In genomic region chr16:15879255-15879804, GRCh38 we compare ENCODE assay signal across 1 cellular context.
TF ChIP-seq lines count a peak whose summit lies in the region.

No MANE protein-coding gene starts in this region.

TF ChIP-seq in HCT116, 20 proteins besides CTCF, POLR2A, EP300 and RAD21 (continued from another document):
- TF ChIP-seq, protein P1, sequence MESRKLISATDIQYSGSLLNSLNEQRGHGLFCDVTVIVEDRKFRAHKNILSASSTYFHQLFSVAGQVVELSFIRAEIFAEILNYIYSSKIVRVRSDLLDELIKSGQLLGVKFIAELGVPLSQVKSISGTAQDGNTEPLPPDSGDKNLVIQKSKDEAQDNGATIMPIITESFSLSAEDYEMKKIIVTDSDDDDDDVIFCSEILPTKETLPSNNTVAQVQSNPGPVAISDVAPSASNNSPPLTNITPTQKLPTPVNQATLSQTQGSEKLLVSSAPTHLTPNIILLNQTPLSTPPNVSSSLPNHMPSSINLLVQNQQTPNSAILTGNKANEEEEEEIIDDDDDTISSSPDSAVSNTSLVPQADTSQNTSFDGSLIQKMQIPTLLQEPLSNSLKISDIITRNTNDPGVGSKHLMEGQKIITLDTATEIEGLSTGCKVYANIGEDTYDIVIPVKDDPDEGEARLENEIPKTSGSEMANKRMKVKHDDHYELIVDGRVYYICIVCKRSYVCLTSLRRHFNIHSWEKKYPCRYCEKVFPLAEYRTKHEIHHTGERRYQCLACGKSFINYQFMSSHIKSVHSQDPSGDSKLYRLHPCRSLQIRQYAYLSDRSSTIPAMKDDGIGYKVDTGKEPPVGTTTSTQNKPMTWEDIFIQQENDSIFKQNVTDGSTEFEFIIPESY (IDR thresholded peaks at IDR 0.05; ENCODE audit: extremely low read depth, insufficient replicate concordance, low read length) = no peak
- no peak for TF ChIP-seq EZH2 (IDR thresholded peaks at IDR 0.05)
TF ChIP-seq in HCT116: peak in this region for 0.
